In the genomic region with DNA sequence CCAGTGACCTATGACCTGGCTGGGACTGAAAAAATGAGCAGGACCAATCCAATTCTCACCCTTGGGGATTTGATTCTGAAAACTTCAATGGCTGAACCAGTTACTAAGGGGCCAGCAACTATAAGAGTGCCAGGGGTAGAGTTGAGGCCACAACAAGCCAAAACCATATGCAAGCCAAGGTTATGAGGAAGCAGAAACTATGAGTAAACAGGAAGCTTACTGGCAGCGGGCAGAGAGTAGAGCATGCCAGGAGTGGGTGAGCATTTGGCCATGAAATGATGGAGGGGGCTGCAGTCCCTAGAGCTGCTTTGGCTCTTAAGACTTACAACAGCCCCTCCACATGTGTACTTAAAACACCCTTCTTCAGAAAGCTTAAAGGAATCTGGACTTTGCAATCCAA, we compare ENCODE assay signal across 8 cellular contexts.
DNase-seq lines count a peak whose midpoint lies in the region; ATAC-seq and TF ChIP-seq lines count a peak whose summit lies in the region.

No MANE protein-coding gene starts in this region.

- no peaks in the 10 kb centered on the region for H3K36me3 ChIP-seq in left lung

- peaks cover 5 to 44% of the 10 kb centered on the region in 2 donors for H3K4me1 ChIP-seq in left lung

- DNase-seq in GM12865 (ENCODE audit: low read depth) (peak; percentile 15), HPDE6-E6E7 (ENCODE audit: extremely low spot score) (peak; percentile 54), left lung (no peak), G401 (ENCODE audit: low spot score) (no peak), NCI-H187 (lab: John Stamatoyannopoulos, UW) (no peak), HEK293T (ENCODE audit: extremely low spot score) (no peak)
- peak; percentile 25 for DNase-seq in activated CD4-positive, alpha-beta T cell treated with anti-CD3 and anti-CD28 coated beads, Interleukin-2, amount 50 U/mL, for 1 hour

- intact Hi-C loops in left lung (cut with DNase I) = no loop called here

- ATAC-seq in left lung = peak; percentile 40
- no peak for ATAC-seq in HG03135 (IDR thresholded peaks at IDR 0.05; ENCODE audit: unreplicated experiment)

- no peak overlapping the region for H3K4me3 ChIP-seq in GM12865 (ENCODE audit: low read depth, low read length)
- no peak overlapping the region for H3K4me3 ChIP-seq in left lung

- H3K27me3 ChIP-seq in left lung = no peaks in the 10 kb centered on the region

- POLR2A ChIA-PET in HEK293T (lab: Yijun Ruan, JAX) = no interaction called here

- CTCF ChIA-PET in HEK293T (lab: Yijun Ruan, JAX) = no interaction called here

- in situ Hi-C loops in G401 (cut with HindIII; ENCODE audit: low sequenced_read_pairs) = no loop called here

- H3K27ac ChIP-seq in left lung = peak overlapping the region; percentile 21 to 73

- no peaks in the 10 kb centered on the region for H3K9me3 ChIP-seq in left lung

- TF ChIP-seq CTCF in GM12865 (IDR thresholded peaks at IDR 0.05; ENCODE audit: insufficient read depth, low read depth, low read length, missing control alignments) = no peak
- TF ChIP-seq CTCF in left lung (IDR thresholded peaks at IDR 0.05) = no peak

TF ChIP-seq in HEK293T, 16 proteins besides CTCF, POLR2A, EP300 and RAD21:
- no peak for TF ChIP-seq SUZ12 (IDR thresholded peaks at IDR 0.05)
TF ChIP-seq in HEK293T: peak in this region for 0.

Comparison
In these comparisons a context has a peak if more than half of its experiments do, and no peak if none do; other contexts are left out.
1. DNase-seq: peak in GM12865 (single experiment), HPDE6-E6E7 (single experiment) and activated CD4-positive, alpha-beta T cell treated with anti-CD3 and anti-CD28 coated beads, Interleukin-2, amount 50 U/mL, for 1 hour (single experiment); none in left lung (0 of 2), G401 (single experiment), NCI-H187 (0 of 2) and HEK293T (single experiment).